2 cellular contexts compared by ENCODE assay signal in genomic region chr6:147542436-147542835, GRCh38. TPM values are rescaled to one million over a fixed set of nuclear protein-coding genes. Genes with fewer than 3 reads are reported as not detected.
"Had no signal": no experiment of that assay in that cellular context is flagged by ENCODE, and none has a peak within 500 bp of the region (broad histone marks: within the 10 kb centered on the region; RNA-seq: fewer than 3 reads in every experiment).

No MANE protein-coding gene starts in this region.

RNA-seq across cellular contexts. Expression of gene SAMD5, which starts 33.9 kb away (rescaled TPM):
- total RNA-seq: OCI-LY7, T-cell had no signal
